14 cellular contexts compared by ENCODE assay signal in the genomic region with DNA sequence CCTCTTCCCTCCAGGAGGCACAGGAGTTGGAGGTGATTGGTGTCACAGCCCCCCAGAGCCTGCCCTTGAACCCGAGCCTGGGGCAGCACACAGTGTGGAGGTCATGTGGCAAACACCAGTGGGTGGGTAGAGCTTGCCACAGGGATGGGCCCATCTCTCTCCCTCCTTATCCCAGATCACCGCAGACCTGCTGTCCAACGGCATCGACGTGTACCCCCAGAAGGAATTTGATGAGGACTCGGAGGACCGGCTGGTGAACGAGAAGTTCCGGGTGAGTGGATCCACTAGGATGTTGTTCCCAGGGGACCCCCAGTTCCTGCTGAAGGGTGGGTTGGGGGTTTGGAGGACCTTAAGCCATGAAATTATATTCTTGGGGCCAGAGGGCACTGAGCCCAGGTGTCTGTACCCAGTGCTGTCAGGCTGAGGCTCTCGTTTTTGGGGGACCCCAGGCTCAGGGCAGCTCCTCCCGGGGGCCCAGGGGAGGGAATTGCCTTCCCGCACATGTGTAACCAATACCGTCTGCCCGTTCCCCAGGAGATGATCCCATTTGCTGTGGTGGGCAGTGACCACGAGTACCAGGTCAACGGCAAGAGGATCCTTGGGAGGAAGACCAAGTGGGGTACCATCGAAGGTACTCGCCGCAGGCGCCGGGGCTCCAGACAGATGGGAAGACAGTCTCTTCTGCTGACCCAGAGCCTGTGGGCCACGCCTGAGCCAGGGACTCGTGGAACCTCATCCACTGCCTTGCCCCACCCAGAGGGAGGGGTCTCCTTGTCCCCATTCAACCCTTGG.
A peak's percentile ranks its signal among the peaks of the same experiment; 100 is the strongest.
DNase-seq lines count a peak whose midpoint lies in the region; ATAC-seq and TF ChIP-seq lines count a peak whose summit lies in the region.
"Had no signal": no experiment of that assay in that cellular context is flagged by ENCODE, and none has a peak within 500 bp of the region (broad histone marks: within the 10 kb centered on the region; RNA-seq: fewer than 3 reads in every experiment).

No MANE protein-coding gene starts in this region.

- H3K79me2 ChIP-seq in DND-41 (ENCODE audit: insufficient read depth, low read length): peaks cover 36% of the 10 kb centered on the region

- in situ Hi-C loops in GM13977 (cut with MboI; ENCODE audit: low pct_unique_long_range_greater_than_20kb, low sequenced_read_pairs, unreplicated experiment): loop anchor here (10.0 kb wide), 2 partner anchors 68 to 168 kb away; no protein-coding TSS in a partner anchor

- H3K4me3 ChIP-seq in BLaER1: no peak overlapping the region
- no peak overlapping the region for H3K4me3 ChIP-seq in DND-41 (ENCODE audit: low read depth in 1 of 2, low read length in 2 of 2)
- H3K4me3 ChIP-seq in mucosa of descending colon: no peak overlapping the region
- H3K4me3 ChIP-seq: colonic mucosa, SJSA1 had no signal

- H3K9ac ChIP-seq in BLaER1: 0 out of 2 replicates have a peak overlapping the region, but pooled peaks have one; percentile 11
- H3K9ac ChIP-seq in DND-41 (ENCODE audit: low read depth, low read length): no peak overlapping the region

- H3K27ac ChIP-seq in BLaER1 (peak overlapping the region; percentile 20; the same call in 1 of the 2 replicates), DND-41 (ENCODE audit: low read length) (peak overlapping the region; percentile 21)
- H3K27ac ChIP-seq: colonic mucosa, SJSA1 had no signal

- peaks cover 82% of the 10 kb centered on the region for H3K4me1 ChIP-seq in BLaER1
- no peaks in the 10 kb centered on the region for H3K4me1 ChIP-seq in DND-41 (ENCODE audit: insufficient read depth, low read length)
- H3K4me1 ChIP-seq in mucosa of descending colon (ENCODE audit: low read depth): no peaks in the 10 kb centered on the region
- H3K4me1 ChIP-seq: colonic mucosa had no signal

- peaks cover 88% of the 10 kb centered on the region for H4K20me1 ChIP-seq in BLaER1
- peaks cover 84% of the 10 kb centered on the region for H4K20me1 ChIP-seq in DND-41 (ENCODE audit: insufficient read depth, low read length)

- peaks cover 98% of the 10 kb centered on the region for H3K36me3 ChIP-seq in BLaER1
- peaks cover 99% of the 10 kb centered on the region for H3K36me3 ChIP-seq in DND-41 (ENCODE audit: insufficient read depth, low read length)
- peaks cover 10% of the 10 kb centered on the region for H3K36me3 ChIP-seq in mucosa of descending colon (ENCODE audit: low read depth)

- no peaks in the 10 kb centered on the region for H3K9me3 Mint-ChIP-seq in activated T-helper 17 cell treated with anti-CD3 and anti-CD28 coated beads, Interleukin-2, amount 50 U/mL, for 72 hours

- H2AFZ ChIP-seq in DND-41 (ENCODE audit: low read depth, low read length): no peak overlapping the region

- peak overlapping the region; percentile 83 for H3K27ac Mint-ChIP-seq in activated T-helper 17 cell treated with anti-CD3 and anti-CD28 coated beads, Interleukin-2, amount 50 U/mL, for 72 hours

- DNase-seq in DND-41: no peak
- peak in 2 of 3 donors; percentile 6 to 30 for DNase-seq in mucosa of descending colon
- DNase-seq in GM13977 (ENCODE audit: low spot score): no peak
- no peak for DNase-seq in Ammon's horn (ENCODE audit: low spot score)
- DNase-seq in pons (ENCODE audit: low spot score): no peak
- DNase-seq: colonic mucosa, COR-L47, Kasumi-1, NCI-H1694 treated with DMSO at 0.1 percent for 48 hours, NCI-H748 treated with DMSO at 0.1 percent for 48 hours had no signal

- no peaks in the 10 kb centered on the region for H3K4me1 Mint-ChIP-seq in activated T-helper 17 cell treated with anti-CD3 and anti-CD28 coated beads, Interleukin-2, amount 50 U/mL, for 72 hours

- no peak overlapping the region for H3K4me3 Mint-ChIP-seq in activated T-helper 17 cell treated with anti-CD3 and anti-CD28 coated beads, Interleukin-2, amount 50 U/mL, for 72 hours

- H3K4me2 ChIP-seq in BLaER1 (peak overlapping the region; percentile 74), DND-41 (ENCODE audit: insufficient read depth, low read length) (no peak overlapping the region)

- intact Hi-C loops in mucosa of descending colon (cut with DNase I, micrococcal nuclease): loop anchor here (5.0 to 10.0 kb wide), 3 partner anchors 58 to 160 kb away; no protein-coding TSS in a partner anchor

- H3K9me3 ChIP-seq in BLaER1 (no peaks in the 10 kb centered on the region), DND-41 (ENCODE audit: insufficient read depth, low read length, severe bottlenecking) (no peaks in the 10 kb centered on the region), mucosa of descending colon (no peaks in the 10 kb centered on the region)
- H3K9me3 ChIP-seq: colonic mucosa, SJSA1 had no signal

- no peaks in the 10 kb centered on the region for H3K27me3 Mint-ChIP-seq in activated T-helper 17 cell treated with anti-CD3 and anti-CD28 coated beads, Interleukin-2, amount 50 U/mL, for 72 hours

- H3K36me3 Mint-ChIP-seq in activated T-helper 17 cell treated with anti-CD3 and anti-CD28 coated beads, Interleukin-2, amount 50 U/mL, for 72 hours (ENCODE audit: low read depth): peaks cover 93% of the 10 kb centered on the region

- ATAC-seq in DND-41 (ENCODE audit: insufficient read depth, low read depth) (no peak), mucosa of descending colon (no peak), HG02938 (IDR thresholded peaks at IDR 0.05; ENCODE audit: unreplicated experiment) (no peak)
- ATAC-seq in activated T-helper 17 cell treated with anti-CD3 and anti-CD28 coated beads, Interleukin-2, amount 50 U/mL, for 72 hours (replicated peaks): no peak

- TF ChIP-seq CTCF in DND-41 (IDR thresholded peaks at IDR 0.05; ENCODE audit: borderline replicate concordance, extremely low read depth, low read length, poor library complexity, severe bottlenecking) (no peak), mucosa of descending colon (IDR thresholded peaks at IDR 0.05) (no peak), GM13977 (IDR thresholded peaks at IDR 0.05; ENCODE audit: extremely low read depth, insufficient read depth, missing control alignments) (no peak)

- H3K27me3 ChIP-seq in BLaER1 (no peaks in the 10 kb centered on the region), DND-41 (ENCODE audit: insufficient read depth, low read length, poor library complexity) (no peaks in the 10 kb centered on the region)
- H3K27me3 ChIP-seq: colonic mucosa, SJSA1 had no signal

Comparison
In these comparisons a context has a peak if more than half of its experiments do, and no peak if none do; other contexts are left out.
1. DNase-seq: peak in mucosa of descending colon (2 of 3); none in DND-41 (single experiment), GM13977 (single experiment), Ammon's horn (single experiment) and pons (single experiment).